In the genomic region with DNA sequence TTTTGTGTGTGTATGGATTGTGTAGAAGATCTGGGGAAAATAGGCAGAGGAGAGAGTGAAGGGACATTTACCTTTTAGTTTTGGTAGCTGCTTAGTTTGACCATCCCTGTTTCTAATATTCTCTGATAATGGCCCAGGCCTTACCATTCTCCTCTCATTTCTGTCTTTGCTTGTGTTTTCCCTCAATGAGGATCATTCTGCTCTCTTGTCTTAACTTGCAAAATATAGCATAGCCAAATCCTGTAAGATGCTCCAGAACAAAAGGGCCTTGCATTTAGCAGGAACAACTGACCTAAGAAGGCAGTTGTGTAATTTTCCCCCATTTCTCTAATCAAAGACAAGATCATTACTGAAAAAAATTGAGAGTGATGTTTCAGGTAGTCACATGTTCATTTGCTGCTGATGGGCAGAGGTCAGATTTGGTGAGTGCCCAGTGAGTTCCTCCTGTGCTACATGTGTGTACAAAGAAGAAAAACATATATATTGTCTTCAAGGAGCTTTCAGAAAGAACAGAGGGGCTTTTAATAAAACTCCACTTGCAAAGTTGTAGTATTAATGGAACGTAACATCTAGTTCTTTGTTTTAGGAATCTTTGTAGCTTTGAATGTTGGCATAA, we compare ENCODE assay signal across 17 cellular contexts.
DNase-seq lines count a peak whose midpoint lies in the region; ATAC-seq, FAIRE-seq and TF ChIP-seq lines count a peak whose summit lies in the region.
"Had no signal": no experiment of that assay in that cellular context is flagged by ENCODE, and none has a peak within 500 bp of the region (broad histone marks: within the 10 kb centered on the region; RNA-seq: fewer than 3 reads in every experiment).

No MANE protein-coding gene starts in this region.

- H3K27me3 Mint-ChIP-seq in brain (no peaks in the 10 kb centered on the region), immature natural killer cell (ENCODE audit: low read depth in 3 of 3) (peaks cover 0 to 2% (median 0%) of the 10 kb centered on the region in 3 donors)
- no peaks in the 10 kb centered on the region for H3K27me3 Mint-ChIP-seq in stimulated activated naive B cell treated with anti-CD40 and anti-IgM and Interleukin-4, amounts not matched to agents 10 μg/mL and 1 μg/mL and 100 μg/mL, for 72 hours

- H3K36me3 ChIP-seq in liver (ENCODE audit: control insufficient read depth in 4 of 4, insufficient read depth in 3 of 4, low read depth in 1 of 4, low read length in 3 of 4) = peaks cover 0 to 9% (median 3%) of the 10 kb centered on the region in 4 donors
- H3K36me3 ChIP-seq: HAP-1 had no signal

- H3K4me1 ChIP-seq in liver (ENCODE audit: control insufficient read depth in 4 of 4, insufficient read depth in 4 of 4, low read length in 3 of 4) = peaks cover 0 to 3% (median 0%) of the 10 kb centered on the region in 4 donors
- H3K4me1 ChIP-seq: HAP-1 had no signal

- H3K9me3 ChIP-seq in liver (ENCODE audit: control insufficient read depth in 4 of 4, low read length in 3 of 4) = no peaks in the 10 kb centered on the region
- H3K9me3 ChIP-seq: BLaER1 treated with 17β-estradiol and CSF1 and Interleukin-3, amounts not matched to agents 10 nM and 100 nM; HAP-1 had no signal

- TF ChIP-seq RAD21 in liver (IDR thresholded peaks at IDR 0.05) = no peak

- H3K27ac Mint-ChIP-seq in brain = peak overlapping the region in 3 of 5 experiments; percentile 12 to 84 (median 60)
- peak overlapping the region; percentile 10 for H3K27ac Mint-ChIP-seq in stimulated activated naive B cell treated with anti-CD40 and anti-IgM and Interleukin-4, amounts not matched to agents 10 μg/mL and 1 μg/mL and 100 μg/mL, for 72 hours
- H3K27ac Mint-ChIP-seq in immature natural killer cell = peak overlapping the region in 2 of 6 donors; percentile 9 to 16

- H3K4me1 Mint-ChIP-seq in brain (peaks cover 27% of the 10 kb centered on the region), immature natural killer cell (peaks cover 60 to 77% of the 10 kb centered on the region in 2 donors)
- peaks cover 29 to 53% of the 10 kb centered on the region in 2 donors for H3K4me1 Mint-ChIP-seq in stimulated activated naive B cell treated with anti-CD40 and anti-IgM and Interleukin-4, amounts not matched to agents 10 μg/mL and 1 μg/mL and 100 μg/mL, for 72 hours

- peaks cover 21% of the 10 kb centered on the region for H3K36me3 Mint-ChIP-seq in brain
- peaks cover 25 to 53% of the 10 kb centered on the region in 2 donors for H3K36me3 Mint-ChIP-seq in stimulated activated naive B cell treated with anti-CD40 and anti-IgM and Interleukin-4, amounts not matched to agents 10 μg/mL and 1 μg/mL and 100 μg/mL, for 72 hours
- H3K36me3 Mint-ChIP-seq in immature natural killer cell = peaks cover 0 to 14% (median 4%) of the 10 kb centered on the region in 3 donors

- H3K4me3 Mint-ChIP-seq in brain (peak overlapping the region in 1 of 5 experiments; percentile 59), immature natural killer cell (no peak overlapping the region)
- H3K4me3 Mint-ChIP-seq in stimulated activated naive B cell treated with anti-CD40 and anti-IgM and Interleukin-4, amounts not matched to agents 10 μg/mL and 1 μg/mL and 100 μg/mL, for 72 hours = no peak overlapping the region

- no peak for DNase-seq in GM18507 (ENCODE audit: extremely low spot score, insufficient read length, low read depth)
- DNase-seq in stimulated activated naive B cell treated with anti-CD40 and anti-IgM and Interleukin-4, amounts not matched to agents 10 μg/mL and 1 μg/mL and 100 μg/mL, for 72 hours = no peak
- no peak for DNase-seq in immature natural killer cell
- no peak for DNase-seq in effector CD8-positive, alpha-beta T cell (lab: John Stamatoyannopoulos, UW)
- DNase-seq: DMS153, GF-D8, NCI-H1105, NCI-H2081, NCI-H2171 treated with DMSO at 0.1 percent for 48 hours had no signal

- H3K27ac ChIP-seq in liver (ENCODE audit: low read depth in 1 of 2, low read length in 2 of 2) = no peak overlapping the region
- H3K27ac ChIP-seq: BLaER1 treated with 17β-estradiol and CSF1 and Interleukin-3, amounts not matched to agents 10 nM and 100 nM had no signal

- no peak overlapping the region for H3K9ac ChIP-seq in liver (ENCODE audit: low read depth in 1 of 2, low read length in 2 of 2)
- H3K9ac ChIP-seq: BLaER1 treated with 17β-estradiol and CSF1 and Interleukin-3, amounts not matched to agents 10 nM and 100 nM had no signal

- no peak for ATAC-seq in stimulated activated naive B cell treated with anti-CD40 and anti-IgM and Interleukin-4, amounts not matched to agents 10 μg/mL and 1 μg/mL and 100 μg/mL, for 72 hours (replicated peaks)
- no peak for ATAC-seq in HG02973 (IDR thresholded peaks at IDR 0.05; ENCODE audit: unreplicated experiment)
- ATAC-seq: Right ventricle myocardium inferior had no signal

- no peak overlapping the region for H3K4me3 ChIP-seq in liver (ENCODE audit: low read depth in 1 of 3, low read length in 3 of 3)
- H3K4me3 ChIP-seq: BLaER1 treated with 17β-estradiol and CSF1 and Interleukin-3, amounts not matched to agents 10 nM and 100 nM; HAP-1; K562 had no signal

- TF ChIP-seq CTCF in brain (conservative IDR thresholded peaks at IDR 0.05) (no peak), liver (IDR thresholded peaks at IDR 0.05; ENCODE audit: low read depth, low read length, missing input control) (no peak)

- FAIRE-seq in GM18507 (lab: Jason Lieb, UNC) = peak; percentile 5
- FAIRE-seq: RCC 7860 had no signal

- no peaks in the 10 kb centered on the region for H3K27me3 ChIP-seq in liver (ENCODE audit: control insufficient read depth in 4 of 4, insufficient read depth in 4 of 4, low read length in 3 of 4)
- H3K27me3 ChIP-seq: BLaER1 treated with 17β-estradiol and CSF1 and Interleukin-3, amounts not matched to agents 10 nM and 100 nM had no signal

- 96% methylated on average over 1 of the region's 1 CpG for WGBS in liver

- H3K9me3 Mint-ChIP-seq in brain = no peaks in the 10 kb centered on the region
- H3K9me3 Mint-ChIP-seq in stimulated activated naive B cell treated with anti-CD40 and anti-IgM and Interleukin-4, amounts not matched to agents 10 μg/mL and 1 μg/mL and 100 μg/mL, for 72 hours = no peaks in the 10 kb centered on the region
- no peaks in the 10 kb centered on the region for H3K9me3 Mint-ChIP-seq in immature natural killer cell

TF ChIP-seq in liver, 16 proteins besides CTCF, POLR2A, EP300 and RAD21 (continues in another document):
- TF ChIP-seq, protein P1, sequence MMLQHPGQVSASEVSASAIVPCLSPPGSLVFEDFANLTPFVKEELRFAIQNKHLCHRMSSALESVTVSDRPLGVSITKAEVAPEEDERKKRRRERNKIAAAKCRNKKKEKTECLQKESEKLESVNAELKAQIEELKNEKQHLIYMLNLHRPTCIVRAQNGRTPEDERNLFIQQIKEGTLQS (IDR thresholded peaks at IDR 0.05) = no peak
- TF ChIP-seq HNF4A (conservative IDR thresholded peaks at IDR 0.05) (peak; percentile 24 to 38), FOXA1 (IDR thresholded peaks at IDR 0.05) (no peak), EGR1 (IDR thresholded peaks at IDR 0.05; ENCODE audit: low read depth in 2 of 2) (no peak), GABPA (IDR thresholded peaks at IDR 0.05 in 1 of 2, conservative IDR thresholded peaks at IDR 0.05 in 1 of 2) (no peak), JUND (IDR thresholded peaks at IDR 0.05) (no peak), FOXA2 (IDR thresholded peaks at IDR 0.05) (no peak), NR2F2 (IDR thresholded peaks at IDR 0.05) (no peak), YY1 (IDR thresholded peaks at IDR 0.05) (no peak), TAF1 (conservative IDR thresholded peaks at IDR 0.05) (no peak), HNF4G (IDR thresholded peaks at IDR 0.05) (no peak)
- TF ChIP-seq, protein P2, sequence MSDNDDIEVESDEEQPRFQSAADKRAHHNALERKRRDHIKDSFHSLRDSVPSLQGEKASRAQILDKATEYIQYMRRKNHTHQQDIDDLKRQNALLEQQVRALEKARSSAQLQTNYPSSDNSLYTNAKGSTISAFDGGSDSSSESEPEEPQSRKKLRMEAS (IDR thresholded peaks at IDR 0.05) = peak; percentile 15
- TF ChIP-seq, protein P3, sequence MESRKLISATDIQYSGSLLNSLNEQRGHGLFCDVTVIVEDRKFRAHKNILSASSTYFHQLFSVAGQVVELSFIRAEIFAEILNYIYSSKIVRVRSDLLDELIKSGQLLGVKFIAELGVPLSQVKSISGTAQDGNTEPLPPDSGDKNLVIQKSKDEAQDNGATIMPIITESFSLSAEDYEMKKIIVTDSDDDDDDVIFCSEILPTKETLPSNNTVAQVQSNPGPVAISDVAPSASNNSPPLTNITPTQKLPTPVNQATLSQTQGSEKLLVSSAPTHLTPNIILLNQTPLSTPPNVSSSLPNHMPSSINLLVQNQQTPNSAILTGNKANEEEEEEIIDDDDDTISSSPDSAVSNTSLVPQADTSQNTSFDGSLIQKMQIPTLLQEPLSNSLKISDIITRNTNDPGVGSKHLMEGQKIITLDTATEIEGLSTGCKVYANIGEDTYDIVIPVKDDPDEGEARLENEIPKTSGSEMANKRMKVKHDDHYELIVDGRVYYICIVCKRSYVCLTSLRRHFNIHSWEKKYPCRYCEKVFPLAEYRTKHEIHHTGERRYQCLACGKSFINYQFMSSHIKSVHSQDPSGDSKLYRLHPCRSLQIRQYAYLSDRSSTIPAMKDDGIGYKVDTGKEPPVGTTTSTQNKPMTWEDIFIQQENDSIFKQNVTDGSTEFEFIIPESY (IDR thresholded peaks at IDR 0.05) = no peak
- TF ChIP-seq, protein P4, sequence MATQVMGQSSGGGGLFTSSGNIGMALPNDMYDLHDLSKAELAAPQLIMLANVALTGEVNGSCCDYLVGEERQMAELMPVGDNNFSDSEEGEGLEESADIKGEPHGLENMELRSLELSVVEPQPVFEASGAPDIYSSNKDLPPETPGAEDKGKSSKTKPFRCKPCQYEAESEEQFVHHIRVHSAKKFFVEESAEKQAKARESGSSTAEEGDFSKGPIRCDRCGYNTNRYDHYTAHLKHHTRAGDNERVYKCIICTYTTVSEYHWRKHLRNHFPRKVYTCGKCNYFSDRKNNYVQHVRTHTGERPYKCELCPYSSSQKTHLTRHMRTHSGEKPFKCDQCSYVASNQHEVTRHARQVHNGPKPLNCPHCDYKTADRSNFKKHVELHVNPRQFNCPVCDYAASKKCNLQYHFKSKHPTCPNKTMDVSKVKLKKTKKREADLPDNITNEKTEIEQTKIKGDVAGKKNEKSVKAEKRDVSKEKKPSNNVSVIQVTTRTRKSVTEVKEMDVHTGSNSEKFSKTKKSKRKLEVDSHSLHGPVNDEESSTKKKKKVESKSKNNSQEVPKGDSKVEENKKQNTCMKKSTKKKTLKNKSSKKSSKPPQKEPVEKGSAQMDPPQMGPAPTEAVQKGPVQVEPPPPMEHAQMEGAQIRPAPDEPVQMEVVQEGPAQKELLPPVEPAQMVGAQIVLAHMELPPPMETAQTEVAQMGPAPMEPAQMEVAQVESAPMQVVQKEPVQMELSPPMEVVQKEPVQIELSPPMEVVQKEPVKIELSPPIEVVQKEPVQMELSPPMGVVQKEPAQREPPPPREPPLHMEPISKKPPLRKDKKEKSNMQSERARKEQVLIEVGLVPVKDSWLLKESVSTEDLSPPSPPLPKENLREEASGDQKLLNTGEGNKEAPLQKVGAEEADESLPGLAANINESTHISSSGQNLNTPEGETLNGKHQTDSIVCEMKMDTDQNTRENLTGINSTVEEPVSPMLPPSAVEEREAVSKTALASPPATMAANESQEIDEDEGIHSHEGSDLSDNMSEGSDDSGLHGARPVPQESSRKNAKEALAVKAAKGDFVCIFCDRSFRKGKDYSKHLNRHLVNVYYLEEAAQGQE (IDR thresholded peaks at IDR 0.05) = no peak
